9 cellular contexts compared by ENCODE assay signal in the genomic region with DNA sequence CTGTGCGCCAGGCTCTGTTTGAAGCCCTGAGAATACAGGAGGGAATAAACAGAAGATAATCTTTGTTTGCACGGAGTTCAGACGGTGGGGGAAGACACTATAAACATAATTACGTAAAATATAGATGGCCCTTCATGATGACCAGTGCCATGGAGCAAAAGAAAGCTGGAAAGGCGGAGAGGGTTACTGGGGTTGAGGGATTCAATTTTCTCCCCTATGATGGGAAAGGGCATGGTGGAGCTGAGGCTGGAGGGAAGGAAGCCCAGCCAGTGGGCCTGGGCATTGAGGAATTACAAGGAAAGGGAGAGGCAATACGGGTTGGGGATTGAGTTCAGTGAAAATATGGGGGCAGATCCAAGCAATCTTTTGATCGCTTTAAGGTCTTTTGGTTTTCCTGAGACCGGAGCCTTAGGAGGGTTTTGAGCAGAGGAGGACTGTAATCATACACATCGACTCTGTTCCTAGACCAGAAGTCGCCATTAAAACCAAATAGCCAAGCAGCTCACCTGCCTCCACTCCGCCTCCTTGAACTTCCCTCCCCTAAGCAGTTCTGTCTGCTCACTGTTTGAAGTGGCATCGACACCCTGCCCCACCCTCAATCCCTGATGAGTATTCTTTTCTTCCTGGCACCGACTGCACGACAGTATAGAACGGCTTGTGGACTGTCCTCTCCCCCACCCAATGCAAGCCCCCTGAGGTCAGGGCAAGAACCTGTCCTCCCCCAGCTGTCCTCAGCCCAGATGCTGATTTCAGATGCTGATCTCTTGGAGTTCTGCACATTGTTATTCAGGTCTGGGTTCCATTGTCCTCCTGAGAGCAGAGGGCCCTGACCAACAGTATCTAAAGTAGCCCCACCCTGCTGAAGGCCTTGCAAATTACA. TPM values are rescaled to one million over a fixed set of nuclear protein-coding genes. Genes with fewer than 3 reads are reported as not detected.
DNase-seq lines count a peak whose midpoint lies in the region; ATAC-seq and TF ChIP-seq lines count a peak whose summit lies in the region.
"Had no signal": no experiment of that assay in that cellular context is flagged by ENCODE, and none has a peak within 500 bp of the region (broad histone marks: within the 10 kb centered on the region; RNA-seq: fewer than 3 reads in every experiment).

No MANE protein-coding gene starts in this region.

- 58% methylated on average over 15 of the region's 15 CpGs for WGBS in HUES64

- TF ChIP-seq POLR2A in breast epithelium (IDR thresholded peaks at IDR 0.05) = no peak

- H3K4me3 ChIP-seq in BE2C (ENCODE audit: low read depth, low read length) (peak overlapping the region; percentile 58), HUES64 (ENCODE audit: low read length) (peak overlapping the region; percentile 77), breast epithelium (peak overlapping the region; percentile 51 to 65 (median 60)), muscle layer of duodenum (ENCODE audit: low read depth in 1 of 2, low read length in 2 of 2) (peak overlapping the region; percentile 33 to 68)

- ATAC-seq in HG03354 (IDR thresholded peaks at IDR 0.05; ENCODE audit: poor library complexity, severe bottlenecking, unreplicated experiment) = no peak
- ATAC-seq in HG03025 (IDR thresholded peaks at IDR 0.05; ENCODE audit: low FRiP score, unreplicated experiment) = no peak
- no peak for ATAC-seq in HG03442 (IDR thresholded peaks at IDR 0.05; ENCODE audit: unreplicated experiment)

- peaks cover 17% of the 10 kb centered on the region for H3K36me3 ChIP-seq in BE2C
- H3K36me3 ChIP-seq in HUES64 (ENCODE audit: insufficient read depth, low read length) = peaks cover 17% of the 10 kb centered on the region
- no peaks in the 10 kb centered on the region for H3K36me3 ChIP-seq in breast epithelium
- H3K36me3 ChIP-seq in muscle layer of duodenum (ENCODE audit: control insufficient read depth in 1 of 2, insufficient read depth in 2 of 2, low read length in 2 of 2) = peaks cover 5 to 6% of the 10 kb centered on the region in 2 donors

- H3K9ac ChIP-seq in HUES64 (ENCODE audit: low read depth, low read length) = peak overlapping the region; percentile 36; the same call in 1 of the 2 replicates

- intact Hi-C loops in breast epithelium (cut with DNase I; ENCODE audit: low total_unique reads) = no loop called here

- H3K27ac ChIP-seq in HUES64 (ENCODE audit: low read depth, low read length) = peak overlapping the region; percentile 77; the same call in 1 of the 2 replicates
- H3K27ac ChIP-seq in breast epithelium = peak overlapping the region; percentile 70 to 75
- H3K27ac ChIP-seq in muscle layer of duodenum (ENCODE audit: low read length) = peak overlapping the region; percentile 19

- DNase-seq in BE2C (no peak), breast epithelium (ENCODE audit: low spot score in 2 of 2) (no peak), KG1 (lab: John Stamatoyannopoulos, UW) (no peak)

- TF ChIP-seq CTCF in BE2C (IDR thresholded peaks at IDR 0.05; ENCODE audit: low read depth, low read length) (no peak), breast epithelium (IDR thresholded peaks at IDR 0.05) (no peak)

- H3K9me3 ChIP-seq in BE2C (no peaks in the 10 kb centered on the region), HUES64 (ENCODE audit: insufficient read depth, low read depth, low read length) (no peaks in the 10 kb centered on the region), breast epithelium (no peaks in the 10 kb centered on the region), muscle layer of duodenum (ENCODE audit: control insufficient read depth in 1 of 2, low read length in 2 of 2) (no peaks in the 10 kb centered on the region)

- H3K27me3 ChIP-seq in BE2C (no peaks in the 10 kb centered on the region), HUES64 (ENCODE audit: insufficient read depth, low read length) (no peaks in the 10 kb centered on the region), breast epithelium (no peaks in the 10 kb centered on the region), muscle layer of duodenum (ENCODE audit: low read depth, low read length) (no peaks in the 10 kb centered on the region)

- peaks cover 7% of the 10 kb centered on the region for H3K4me1 ChIP-seq in BE2C
- peaks cover 41% of the 10 kb centered on the region for H3K4me1 ChIP-seq in HUES64 (ENCODE audit: insufficient read depth, low read length)
- H3K4me1 ChIP-seq in breast epithelium = peaks cover 0 to 8% of the 10 kb centered on the region in 2 donors
- H3K4me1 ChIP-seq in muscle layer of duodenum (ENCODE audit: control insufficient read depth in 1 of 2, insufficient read depth in 2 of 2, low read length in 2 of 2) = peaks cover 16 to 39% of the 10 kb centered on the region in 2 donors

RNA-seq across cellular contexts. Expression of a gene that starts 0.8 kb away (rescaled TPM):
- polyA plus RNA-seq in BE2C (2012; ENCODE audit: insufficient read depth, insufficient read length, low read depth) = 4.9 TPM
- 5.6 TPM for polyA plus RNA-seq in HUES64 (2013, experiment 1 of 2)
- polyA plus RNA-seq in HUES64 (2013, experiment 2 of 2) = 5.3 TPM
- total RNA-seq in breast epithelium = 1 to 10 TPM in 2 of 3 donors, under 1 TPM in 1; 0.98 to 1.9 (median 1.3) TPM
- total RNA-seq: HT1080 had no signal

RNA-seq across cellular contexts. Expression of a gene that starts 2.0 kb away (rescaled TPM):
- polyA plus RNA-seq in BE2C (2012; ENCODE audit: insufficient read depth, insufficient read length, low read depth) = 67.8 TPM
- 42.7 TPM for polyA plus RNA-seq in HUES64 (2013, experiment 1 of 2)
- 45.1 TPM for polyA plus RNA-seq in HUES64 (2013, experiment 2 of 2)
- 10 to 100 TPM; 21.3 to 35.1 (median 22.1) TPM for total RNA-seq in breast epithelium

RNA-seq across cellular contexts. Expression of a gene that starts 15.9 kb away (rescaled TPM):
- polyA plus RNA-seq in BE2C (2012; ENCODE audit: insufficient read depth, insufficient read length, low read depth) = 59.0 TPM
- 16.3 TPM for polyA plus RNA-seq in HUES64 (2013, experiment 1 of 2)
- 14.6 TPM for polyA plus RNA-seq in HUES64 (2013, experiment 2 of 2)
- 10 to 100 TPM; 18.6 to 50.8 (median 33.8) TPM for total RNA-seq in breast epithelium

RNA-seq across cellular contexts. Expression of a gene that starts 38.2 kb away (rescaled TPM):
- polyA plus RNA-seq in BE2C (2012; ENCODE audit: insufficient read depth, insufficient read length, low read depth) = 134 TPM
- polyA plus RNA-seq in HUES64 (2013, experiment 1 of 2) = 37.6 TPM
- polyA plus RNA-seq in HUES64 (2013, experiment 2 of 2) = 32.8 TPM
- 10 to 100 TPM; 49.9 to 80.3 (median 57.0) TPM for total RNA-seq in breast epithelium

Comparison
In these comparisons a context has a peak if more than half of its experiments do, and no peak if none do; other contexts are left out.
1. H3K27ac ChIP-seq: peak in every context shown above with its lines; median percentile 77 in HUES64; 72 in breast epithelium; 19 in muscle layer of duodenum.